8 cellular contexts compared by ENCODE assay signal in the genomic region with DNA sequence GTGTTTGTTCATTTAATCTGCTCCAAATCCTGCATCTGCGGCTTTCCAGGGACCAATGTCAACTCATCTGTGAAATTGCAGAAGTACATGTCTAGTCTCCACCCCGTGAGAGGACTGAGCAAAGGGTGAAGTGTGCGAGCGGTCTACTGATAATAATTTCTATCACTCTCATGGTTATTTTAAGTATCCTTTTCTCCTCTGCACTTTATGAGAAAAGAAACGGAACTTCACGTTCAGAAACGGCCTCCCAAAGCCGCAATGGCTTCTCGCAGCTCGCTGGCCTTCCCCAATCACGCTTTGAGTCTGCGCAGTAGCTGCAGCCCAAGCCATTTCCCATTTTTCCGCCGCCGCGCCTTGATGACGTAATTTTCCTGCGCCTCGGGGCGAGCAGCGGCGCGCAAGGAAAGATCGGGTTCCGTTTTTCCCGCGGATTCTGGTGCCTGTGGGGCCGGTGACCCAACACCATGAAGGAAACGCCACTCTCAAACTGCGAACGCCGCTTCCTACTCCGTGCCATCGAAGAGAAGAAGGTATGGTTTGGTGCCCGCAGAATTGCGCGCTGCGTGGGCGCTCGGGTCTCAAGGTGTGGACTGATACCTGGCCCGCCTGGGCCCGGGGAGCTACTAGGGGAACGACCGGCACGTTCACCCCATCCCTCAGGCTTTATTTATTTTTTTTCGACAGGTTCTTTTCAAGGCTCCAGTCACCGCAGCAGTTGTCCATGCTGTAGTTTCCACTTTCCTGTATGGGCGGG. TPM values are rescaled to one million over a fixed set of nuclear protein-coding genes. Genes with fewer than 3 reads are reported as not detected.
DNase-seq lines count a peak whose midpoint lies in the region; ATAC-seq and TF ChIP-seq lines count a peak whose summit lies in the region.

A gene with protein sequence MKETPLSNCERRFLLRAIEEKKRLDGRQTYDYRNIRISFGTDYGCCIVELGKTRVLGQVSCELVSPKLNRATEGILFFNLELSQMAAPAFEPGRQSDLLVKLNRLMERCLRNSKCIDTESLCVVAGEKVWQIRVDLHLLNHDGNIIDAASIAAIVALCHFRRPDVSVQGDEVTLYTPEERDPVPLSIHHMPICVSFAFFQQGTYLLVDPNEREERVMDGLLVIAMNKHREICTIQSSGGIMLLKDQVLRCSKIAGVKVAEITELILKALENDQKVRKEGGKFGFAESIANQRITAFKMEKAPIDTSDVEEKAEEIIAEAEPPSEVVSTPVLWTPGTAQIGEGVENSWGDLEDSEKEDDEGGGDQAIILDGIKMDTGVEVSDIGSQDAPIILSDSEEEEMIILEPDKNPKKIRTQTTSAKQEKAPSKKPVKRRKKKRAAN (plus strand): TSS at position 363 of the 754 bp plus-strand sequence. CDS start 102 bp downstream, at position 465.

- no peaks in the 10 kb centered on the region for H3K9me3 Mint-ChIP-seq in Calu3 (ENCODE audit: low read depth, unreplicated experiment)
- H3K9me3 Mint-ChIP-seq in endothelial cell (ENCODE audit: unreplicated experiment), result no peaks in the 10 kb centered on the region

- no TSS peak for BruUV-seq in Calu3 (replicated peaks; lab: Mats Ljungman, UMichigan)

- H3K4me1 ChIP-seq in HUES64 (ENCODE audit: insufficient read depth, low read length), result peaks cover 12% of the 10 kb centered on the region
- peaks cover 17% of the 10 kb centered on the region for H3K4me1 ChIP-seq in OCI-LY3 (ENCODE audit: low read length)

- TF ChIP-seq CTCF in Calu3 (IDR thresholded peaks at IDR 0.05; ENCODE audit: unreplicated experiment) (no peak), OCI-LY3 (IDR thresholded peaks at IDR 0.05; ENCODE audit: low read depth, low read length) (no peak), endothelial cell (IDR thresholded peaks at IDR 0.05; ENCODE audit: unreplicated experiment) (no peak)

- intact Hi-C loops in Calu3 (cut with micrococcal nuclease; ENCODE audit: unreplicated experiment), result no loop called here

- H3K4me1 Mint-ChIP-seq in Calu3 (ENCODE audit: low read depth, unreplicated experiment) (peaks cover 12% of the 10 kb centered on the region), endothelial cell (ENCODE audit: unreplicated experiment) (peaks cover 15% of the 10 kb centered on the region)

- H3K27me3 Mint-ChIP-seq in Calu3 (ENCODE audit: unreplicated experiment), result no peaks in the 10 kb centered on the region
- peaks cover 2% of the 10 kb centered on the region for H3K27me3 Mint-ChIP-seq in endothelial cell (ENCODE audit: unreplicated experiment)

- H3K9me3 ChIP-seq in HUES64 (ENCODE audit: insufficient read depth, low read depth, low read length), result no peaks in the 10 kb centered on the region
- H3K9me3 ChIP-seq in OCI-LY3 (ENCODE audit: insufficient read depth, low read length), result no peaks in the 10 kb centered on the region

- peak within 1 kb of the TSS; percentile 85 for H3K4me3 ChIP-seq in HUES64 (ENCODE audit: low read length)
- peak within 1 kb of the TSS; percentile 81 for H3K4me3 ChIP-seq in OCI-LY3 (ENCODE audit: low read length)

- H3K36me3 ChIP-seq in HUES64 (ENCODE audit: insufficient read depth, low read length), result peaks cover 41% of the 10 kb centered on the region
- H3K36me3 ChIP-seq in OCI-LY3 (replicated peaks; ENCODE audit: low read depth, low read length), result peaks cover 27% of the 10 kb centered on the region

- no peaks in the 10 kb centered on the region for H3K27me3 ChIP-seq in HUES64 (ENCODE audit: insufficient read depth, low read length)
- H3K27me3 ChIP-seq in OCI-LY3 (ENCODE audit: low read depth, low read length), result no peaks in the 10 kb centered on the region

- peak; percentile 92 for DNase-seq in Calu3
- DNase-seq in activated CD8-positive, alpha-beta memory T cell treated with anti-CD3 and anti-CD28 coated beads, Interleukin-2, amount 50 U/mL, for 48 hours, result peak; percentile 99
- DNase-seq in endothelial cell (ENCODE audit: low spot score), result peak; percentile 98
- peak; percentile 93 for DNase-seq in midbrain (lab: John Stamatoyannopoulos, UW)
- DNase-seq in stimulated activated CD8-positive, alpha-beta memory T cell treated with anti-CD3 and anti-CD28 coated beads, Interleukin-2, amount 100 ng/mL, for 1 hour (ENCODE audit: low read depth in 2 of 2), result peak; percentile 89 to 91

- no peaks in the 10 kb centered on the region for H4K20me1 ChIP-seq in OCI-LY3 (ENCODE audit: insufficient read depth, low read length)

- 2% methylated on average over 48 of the region's 48 CpGs for WGBS in HUES64

- H3K27ac ChIP-seq in HUES64 (ENCODE audit: low read depth, low read length) (peak within 1 kb of the TSS; percentile 86), OCI-LY3 (ENCODE audit: low read length) (peak within 1 kb of the TSS; percentile 94)

- H3K36me3 Mint-ChIP-seq in Calu3 (ENCODE audit: insufficient read depth, unreplicated experiment) (peaks cover 16% of the 10 kb centered on the region), endothelial cell (ENCODE audit: low read depth, unreplicated experiment) (no peaks in the 10 kb centered on the region)

- peak; percentile 77 for ATAC-seq in GM21447 (IDR thresholded peaks at IDR 0.05; ENCODE audit: unreplicated experiment)

- peak within 1 kb of the TSS; percentile 96 for H3K9ac ChIP-seq in HUES64 (ENCODE audit: low read depth, low read length)
- H3K9ac ChIP-seq in OCI-LY3 (ENCODE audit: low read length), result peak within 1 kb of the TSS; percentile 97

- H3K79me2 ChIP-seq in OCI-LY3 (ENCODE audit: low read length), result peaks cover 30% of the 10 kb centered on the region

- peak within 1 kb of the TSS; percentile 86 for H3K4me2 ChIP-seq in OCI-LY3 (ENCODE audit: low read length)

- H3K4me3 Mint-ChIP-seq in Calu3 (ENCODE audit: low read depth, unreplicated experiment), result peak within 1 kb of the TSS; percentile 82
- peak within 1 kb of the TSS; percentile 94 for H3K4me3 Mint-ChIP-seq in endothelial cell (ENCODE audit: unreplicated experiment)

- H2AFZ ChIP-seq in OCI-LY3 (ENCODE audit: low read depth, low read length), result peak within 1 kb of the TSS; percentile 100

- CTCF ChIA-PET in Calu3 (lab: Charles Lee), result no interaction called here

- H3K27ac Mint-ChIP-seq in Calu3 (ENCODE audit: unreplicated experiment) (peak within 1 kb of the TSS; percentile 90), endothelial cell (ENCODE audit: unreplicated experiment) (peak within 1 kb of the TSS; percentile 97)

RNA-seq across cellular contexts. Expression of the gene that starts here (rescaled TPM):
- total RNA-seq in Calu3 (2022), result 18.8 and 22.3 TPM in 2 replicates
- 71.6 TPM for polyA plus RNA-seq in HUES64 (2013, experiment 1 of 2)
- polyA plus RNA-seq in HUES64 (2013, experiment 2 of 2), result 71.4 TPM
- 29.3 TPM for total RNA-seq in endothelial cell (ENCODE audit: unreplicated experiment)

Comparison
In these comparisons a context has a peak if more than half of its experiments do, and no peak if none do; other contexts are left out.
1. Peak in every context shown above with its lines: DNase-seq, ATAC-seq, H3K4me3 ChIP-seq and H3K27ac ChIP-seq.